17 cellular contexts compared by ENCODE assay signal in the genomic region with DNA sequence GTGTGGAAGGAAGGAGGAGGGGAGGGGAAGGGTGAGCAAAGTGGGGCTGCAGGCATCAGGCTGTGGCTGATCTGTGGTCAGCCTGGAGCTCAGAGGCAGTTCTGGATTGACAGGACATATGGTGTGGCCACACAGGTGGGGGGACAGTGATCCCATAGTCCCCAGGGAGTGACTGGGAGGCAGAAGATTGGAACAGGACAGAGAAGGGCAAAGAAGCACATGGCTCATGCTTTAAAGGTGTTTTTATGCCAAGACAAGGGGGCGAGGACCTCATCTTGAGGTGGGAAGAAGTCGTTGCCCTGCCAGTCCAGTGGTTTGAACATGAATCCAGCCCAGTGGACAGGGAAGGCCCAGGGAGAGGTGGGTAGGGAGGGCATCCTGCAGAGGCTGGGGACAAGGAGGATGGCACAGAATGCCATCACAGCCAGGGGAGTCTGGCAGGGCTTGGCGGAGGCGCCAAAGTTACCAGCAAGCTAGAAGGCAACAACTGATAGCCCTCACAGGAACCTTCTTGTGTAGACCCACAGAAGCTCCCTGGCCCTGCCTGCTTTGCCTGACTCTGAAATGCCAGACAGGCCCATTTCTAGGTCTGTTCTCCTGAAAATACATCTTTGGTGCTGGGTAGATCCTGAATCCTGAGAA. TPM values are rescaled to one million over a fixed set of nuclear protein-coding genes. Genes with fewer than 3 reads are reported as not detected.
DNase-seq lines count a peak whose midpoint lies in the region; ATAC-seq lines count a peak whose summit lies in the region.
"Had no signal": no experiment of that assay in that cellular context is flagged by ENCODE, and none has a peak within 500 bp of the region (broad histone marks: within the 10 kb centered on the region; RNA-seq: fewer than 3 reads in every experiment).

No MANE protein-coding gene starts in this region.

- no peaks in the 10 kb centered on the region for H3K27me3 Mint-ChIP-seq in activated naive CD4-positive, alpha-beta T cell treated with anti-CD3 and anti-CD28 coated beads, Interleukin-2, amount 50 U/mL, for 24 hours
- no peaks in the 10 kb centered on the region for H3K27me3 Mint-ChIP-seq in activated CD8-positive, alpha-beta memory T cell treated with anti-CD3 and anti-CD28 coated beads, Interleukin-2, amount 10 ng/mL, durations not matched to agents 7 days and 5 days
- no peaks in the 10 kb centered on the region for H3K27me3 Mint-ChIP-seq in stimulated activated naive B cell treated with anti-CD40 and anti-IgM and Interleukin-4, amounts not matched to agents 10 μg/mL and 1 μg/mL and 100 μg/mL, for 72 hours

- no peaks in the 10 kb centered on the region for H3K9me3 Mint-ChIP-seq in activated naive CD4-positive, alpha-beta T cell treated with anti-CD3 and anti-CD28 coated beads, Interleukin-2, amount 50 U/mL, for 24 hours
- H3K9me3 Mint-ChIP-seq in activated CD8-positive, alpha-beta memory T cell treated with anti-CD3 and anti-CD28 coated beads, Interleukin-2, amount 10 ng/mL, durations not matched to agents 7 days and 5 days (ENCODE audit: low read depth), result no peaks in the 10 kb centered on the region
- H3K9me3 Mint-ChIP-seq in stimulated activated naive B cell treated with anti-CD40 and anti-IgM and Interleukin-4, amounts not matched to agents 10 μg/mL and 1 μg/mL and 100 μg/mL, for 72 hours, result no peaks in the 10 kb centered on the region

- H3K27ac Mint-ChIP-seq in activated naive CD4-positive, alpha-beta T cell treated with anti-CD3 and anti-CD28 coated beads, Interleukin-2, amount 50 U/mL, for 24 hours, result peak overlapping the region; percentile 81
- peak overlapping the region; percentile 26 for H3K27ac Mint-ChIP-seq in activated CD8-positive, alpha-beta memory T cell treated with anti-CD3 and anti-CD28 coated beads, Interleukin-2, amount 10 ng/mL, durations not matched to agents 7 days and 5 days
- H3K27ac Mint-ChIP-seq in stimulated activated naive B cell treated with anti-CD40 and anti-IgM and Interleukin-4, amounts not matched to agents 10 μg/mL and 1 μg/mL and 100 μg/mL, for 72 hours, result peak overlapping the region; percentile 82

- peaks cover 48% of the 10 kb centered on the region for H3K4me1 Mint-ChIP-seq in activated naive CD4-positive, alpha-beta T cell treated with anti-CD3 and anti-CD28 coated beads, Interleukin-2, amount 50 U/mL, for 24 hours
- H3K4me1 Mint-ChIP-seq in activated CD8-positive, alpha-beta memory T cell treated with anti-CD3 and anti-CD28 coated beads, Interleukin-2, amount 10 ng/mL, durations not matched to agents 7 days and 5 days, result peaks cover 43% of the 10 kb centered on the region
- H3K4me1 Mint-ChIP-seq in stimulated activated naive B cell treated with anti-CD40 and anti-IgM and Interleukin-4, amounts not matched to agents 10 μg/mL and 1 μg/mL and 100 μg/mL, for 72 hours, result peaks cover 29 to 51% of the 10 kb centered on the region in 2 donors

- CTCF ChIA-PET in activated CD8-positive, alpha-beta memory T cell treated with anti-CD3 and anti-CD28 coated beads, Interleukin-2, amount 10 ng/mL, durations not matched to agents 7 days and 5 days (lab: Charles Lee), result no interaction called here

- no peak for DNase-seq in activated naive CD4-positive, alpha-beta T cell treated with Interleukin-2 at 50 U/mL for 16 hours
- no peak for DNase-seq in activated CD8-positive, alpha-beta memory T cell treated with anti-CD3 and anti-CD28 coated beads, Interleukin-2, amount 10 ng/mL, durations not matched to agents 7 days and 5 days
- peak; percentile 40 for DNase-seq in left lobe of liver (ENCODE audit: low spot score)
- no peak for DNase-seq in stimulated activated naive B cell treated with anti-CD40 and anti-IgM and Interleukin-4, amounts not matched to agents 10 μg/mL and 1 μg/mL and 100 μg/mL, for 72 hours
- no peak for DNase-seq in amygdala (lab: John Stamatoyannopoulos, UW)
- DNase-seq: brain microvascular endothelial cell; KBM-7; NCI-H1694 treated with DMSO at 0.1 percent for 48 hours; NCI-H526; stimulated activated CD4-positive, alpha-beta T cell treated with anti-CD3 and anti-CD28 coated beads, Interleukin-12 subunit alpha, Interleukin-12 subunit beta, amount 100 ng/mL, for 4 hours had no signal

- peaks cover 3% of the 10 kb centered on the region for H3K36me3 Mint-ChIP-seq in activated naive CD4-positive, alpha-beta T cell treated with anti-CD3 and anti-CD28 coated beads, Interleukin-2, amount 50 U/mL, for 24 hours
- peaks cover 6% of the 10 kb centered on the region for H3K36me3 Mint-ChIP-seq in activated CD8-positive, alpha-beta memory T cell treated with anti-CD3 and anti-CD28 coated beads, Interleukin-2, amount 10 ng/mL, durations not matched to agents 7 days and 5 days
- H3K36me3 Mint-ChIP-seq in stimulated activated naive B cell treated with anti-CD40 and anti-IgM and Interleukin-4, amounts not matched to agents 10 μg/mL and 1 μg/mL and 100 μg/mL, for 72 hours, result peaks cover 20 to 43% of the 10 kb centered on the region in 2 donors

- no peak for ATAC-seq in activated CD8-positive, alpha-beta memory T cell treated with anti-CD3 and anti-CD28 coated beads, Interleukin-2, amount 10 ng/mL, durations not matched to agents 7 days and 5 days
- no peak for ATAC-seq in left lobe of liver
- ATAC-seq in stimulated activated naive B cell treated with anti-CD40 and anti-IgM and Interleukin-4, amounts not matched to agents 10 μg/mL and 1 μg/mL and 100 μg/mL, for 72 hours (replicated peaks), result no peak
- ATAC-seq in HG02852 (IDR thresholded peaks at IDR 0.05; ENCODE audit: unreplicated experiment), result no peak
- no peak for ATAC-seq in HG02610 (IDR thresholded peaks at IDR 0.05; ENCODE audit: unreplicated experiment)

- H3K4me3 Mint-ChIP-seq in activated naive CD4-positive, alpha-beta T cell treated with anti-CD3 and anti-CD28 coated beads, Interleukin-2, amount 50 U/mL, for 24 hours, result peak overlapping the region; percentile 43
- no peak overlapping the region for H3K4me3 Mint-ChIP-seq in activated CD8-positive, alpha-beta memory T cell treated with anti-CD3 and anti-CD28 coated beads, Interleukin-2, amount 10 ng/mL, durations not matched to agents 7 days and 5 days
- no peak overlapping the region for H3K4me3 Mint-ChIP-seq in stimulated activated naive B cell treated with anti-CD40 and anti-IgM and Interleukin-4, amounts not matched to agents 10 μg/mL and 1 μg/mL and 100 μg/mL, for 72 hours

RNA-seq across cellular contexts. Expression of a gene that starts 3.1 kb away (rescaled TPM):
- 10 to 100 TPM; 28.8 to 31.7 TPM for total RNA-seq in activated CD8-positive, alpha-beta memory T cell treated with anti-CD3 and anti-CD28 coated beads, Interleukin-2, amount 10 ng/mL, durations not matched to agents 7 days and 5 days
- 33.6 TPM for total RNA-seq in left lobe of liver

RNA-seq across cellular contexts. Expression of a gene that starts 3.4 kb away (rescaled TPM):
- 100 to 1,000 TPM; 110 to 113 TPM for total RNA-seq in activated CD8-positive, alpha-beta memory T cell treated with anti-CD3 and anti-CD28 coated beads, Interleukin-2, amount 10 ng/mL, durations not matched to agents 7 days and 5 days
- 31.4 TPM for total RNA-seq in left lobe of liver

RNA-seq across cellular contexts. Expression of a gene that starts 11.2 kb away (rescaled TPM):
- not detected for total RNA-seq in activated CD8-positive, alpha-beta memory T cell treated with anti-CD3 and anti-CD28 coated beads, Interleukin-2, amount 10 ng/mL, durations not matched to agents 7 days and 5 days
- not detected for total RNA-seq in left lobe of liver
- total RNA-seq: endothelial cell of umbilical vein, glomerular endothelial cell, RPMI7951, ureter had no signal

RNA-seq across cellular contexts. Expression of a gene that starts 32.1 kb away (rescaled TPM):
- 10 to 100 TPM; 12.8 to 15.9 TPM for total RNA-seq in activated CD8-positive, alpha-beta memory T cell treated with anti-CD3 and anti-CD28 coated beads, Interleukin-2, amount 10 ng/mL, durations not matched to agents 7 days and 5 days
- total RNA-seq in left lobe of liver, result 21.4 TPM

RNA-seq across cellular contexts. Expression of a gene that starts 32.7 kb away (rescaled TPM):
- total RNA-seq in activated CD8-positive, alpha-beta memory T cell treated with anti-CD3 and anti-CD28 coated beads, Interleukin-2, amount 10 ng/mL, durations not matched to agents 7 days and 5 days, result 100 to 1,000 TPM; 166 to 199 TPM
- total RNA-seq in left lobe of liver, result 49.5 TPM

Comparison
In these comparisons a context has a peak if more than half of its experiments do, and no peak if none do; other contexts are left out.
1. H3K27ac Mint-ChIP-seq: peak in every context shown above with its lines; median percentile 82 in stimulated activated naive B cell treated with anti-CD40 and anti-IgM and Interleukin-4, amounts not matched to agents 10 μg/mL and 1 μg/mL and 100 μg/mL, for 72 hours; 81 in activated naive CD4-positive, alpha-beta T cell treated with anti-CD3 and anti-CD28 coated beads, Interleukin-2, amount 50 U/mL, for 24 hours; 26 in activated CD8-positive, alpha-beta memory T cell treated with anti-CD3 and anti-CD28 coated beads, Interleukin-2, amount 10 ng/mL, durations not matched to agents 7 days and 5 days.